ENCODE assay signal across 18 cellular contexts in the genomic region with DNA sequence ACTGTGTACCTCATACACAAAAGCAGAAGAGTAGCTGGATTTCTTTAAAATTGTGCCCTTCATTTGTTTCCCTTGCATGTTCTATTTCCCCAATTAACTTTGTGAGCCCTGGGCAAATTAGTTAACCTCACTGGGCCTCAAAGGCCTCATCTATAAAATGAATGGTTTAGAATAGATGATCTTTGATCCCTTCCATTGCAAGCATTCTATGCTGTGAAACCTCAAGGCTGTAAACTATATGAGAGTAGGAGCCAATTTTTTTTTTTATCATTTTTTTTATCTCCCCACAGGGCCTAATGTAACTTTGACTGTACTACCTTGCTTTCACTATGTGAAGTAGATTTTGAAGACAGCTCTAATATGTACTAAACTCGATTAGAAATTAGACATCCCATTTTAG.
DNase-seq lines count a peak whose midpoint lies in the region; ATAC-seq and TF ChIP-seq lines count a peak whose summit lies in the region.
"Had no signal": no experiment of that assay in that cellular context is flagged by ENCODE, and none has a peak within 500 bp of the region (broad histone marks: within the 10 kb centered on the region; RNA-seq: fewer than 3 reads in every experiment).

No MANE protein-coding gene starts in this region.

- no peak for TF ChIP-seq POLR2A in vagina (IDR thresholded peaks at IDR 0.05)

- no peaks in the 10 kb centered on the region for H4K20me1 ChIP-seq in neural progenitor cell (ENCODE audit: low read depth)

- H3K27me3 Mint-ChIP-seq in neural progenitor cell (ENCODE audit: insufficient read depth, low read depth) (no peaks in the 10 kb centered on the region), osteocyte (ENCODE audit: unreplicated experiment) (no peaks in the 10 kb centered on the region)
- H3K27me3 Mint-ChIP-seq: CD4-positive, alpha-beta memory T cell had no signal

- H3K36me3 ChIP-seq in neural progenitor cell (no peaks in the 10 kb centered on the region), trophoblast cell (ENCODE audit: control insufficient read depth in 1 of 2, insufficient read depth in 2 of 2, low read length in 2 of 2) (no peaks in the 10 kb centered on the region), vagina (no peaks in the 10 kb centered on the region)

- H3K27ac Mint-ChIP-seq in neural progenitor cell: no peak overlapping the region
- H3K27ac Mint-ChIP-seq in osteocyte (ENCODE audit: unreplicated experiment): no peak overlapping the region

- H4K12ac ChIP-seq in trophoblast cell (ENCODE audit: low read depth, low read length): no peak overlapping the region

- H3K9me3 Mint-ChIP-seq in neural progenitor cell: no peaks in the 10 kb centered on the region
- no peaks in the 10 kb centered on the region for H3K9me3 Mint-ChIP-seq in osteocyte (ENCODE audit: unreplicated experiment)

- no CpG with 5 or more reads among the region's 1 CpG for WGBS in trophoblast cell (ENCODE audit: extremely low coverage, insufficient coverage, insufficient read length)

- H3K4me3 ChIP-seq in neural progenitor cell (no peak overlapping the region), trophoblast cell (ENCODE audit: low read depth, low read length) (no peak overlapping the region), vagina (no peak overlapping the region)
- H3K4me3 ChIP-seq: A549, GM23248 had no signal

- H2BK5ac ChIP-seq in trophoblast cell (ENCODE audit: low read depth, low read length, poor library complexity): no peak overlapping the region

- H3K9me3 ChIP-seq in neural progenitor cell (ENCODE audit: low read depth) (no peaks in the 10 kb centered on the region), trophoblast cell (ENCODE audit: insufficient read depth, low read depth, low read length) (no peaks in the 10 kb centered on the region), vagina (no peaks in the 10 kb centered on the region)
- H3K9me3 ChIP-seq: A549, Caco-2 had no signal

- H4K8ac ChIP-seq in trophoblast cell (ENCODE audit: low read depth, low read length): no peak overlapping the region

- intact Hi-C loops in left colon (cut with DNase I, micrococcal nuclease) (no loop called here), vagina (cut with DNase I) (no loop called here)

- no peak overlapping the region for H3K4me3 Mint-ChIP-seq in neural progenitor cell
- no peak overlapping the region for H3K4me3 Mint-ChIP-seq in osteocyte (ENCODE audit: unreplicated experiment)
- H3K4me3 Mint-ChIP-seq: CD4-positive, alpha-beta memory T cell had no signal

- H2AFZ ChIP-seq in neural progenitor cell (replicated peaks) (no peak overlapping the region), trophoblast cell (ENCODE audit: insufficient read depth, low read length, poor library complexity) (no peak overlapping the region)
- H2AFZ ChIP-seq: GM23248 had no signal

- H3K4me2 ChIP-seq in neural progenitor cell (no peak overlapping the region), trophoblast cell (ENCODE audit: low read length) (no peak overlapping the region)
- H3K4me2 ChIP-seq: A549 had no signal

- no peak overlapping the region for H3K4ac ChIP-seq in trophoblast cell (ENCODE audit: low read depth, low read length)

- no peak overlapping the region for H3K18ac ChIP-seq in trophoblast cell (ENCODE audit: low read length)

- H3F3A ChIP-seq in neural progenitor cell (ENCODE audit: low read depth): peaks cover 8% of the 10 kb centered on the region

- H3K4me1 Mint-ChIP-seq in neural progenitor cell: peaks cover 22% of the 10 kb centered on the region
- H3K4me1 Mint-ChIP-seq in osteocyte (ENCODE audit: unreplicated experiment): no peaks in the 10 kb centered on the region
- H3K4me1 Mint-ChIP-seq: CD4-positive, alpha-beta memory T cell had no signal

- no peaks in the 10 kb centered on the region for H3K79me1 ChIP-seq in trophoblast cell (ENCODE audit: low read length)

- H3K14ac ChIP-seq in trophoblast cell (ENCODE audit: low read length): no peak overlapping the region

- DNase-seq in left colon (no peak), neural progenitor cell (ENCODE audit: low spot score) (no peak), trophoblast cell (no peak), vagina (ENCODE audit: extremely low spot score in 2 of 2) (no peak), hippocampal formation (lab: John Stamatoyannopoulos, UW) (no peak), NCI-H2107 (lab: John Stamatoyannopoulos, UW) (no peak), osteocyte (ENCODE audit: extremely low spot score, unreplicated experiment) (no peak)
- DNase-seq: 8988T; ACHN; C1 segment of cervical spinal cord; CD4-positive, alpha-beta memory T cell; DMS153; DND-41; GM23248; H7; HCEC 1CT had no signal

- H3K79me2 ChIP-seq in neural progenitor cell (ENCODE audit: low read depth) (no peaks in the 10 kb centered on the region), trophoblast cell (ENCODE audit: control insufficient read depth, insufficient read depth, low read length, poor library complexity) (no peaks in the 10 kb centered on the region)

- H3K27ac ChIP-seq in neural progenitor cell: peak overlapping the region; percentile 23
- peak overlapping the region; percentile 47 for H3K27ac ChIP-seq in trophoblast cell (ENCODE audit: low read depth, low read length)
- no peak overlapping the region for H3K27ac ChIP-seq in vagina
- H3K27ac ChIP-seq: A549, GM23248 had no signal

- peaks cover 5% of the 10 kb centered on the region for H3K36me3 Mint-ChIP-seq in neural progenitor cell
- H3K36me3 Mint-ChIP-seq in osteocyte (ENCODE audit: unreplicated experiment): no peaks in the 10 kb centered on the region
- H3K36me3 Mint-ChIP-seq: CD4-positive, alpha-beta memory T cell had no signal

- peaks cover 29% of the 10 kb centered on the region for H3K4me1 ChIP-seq in neural progenitor cell
- H3K4me1 ChIP-seq in trophoblast cell (ENCODE audit: control insufficient read depth in 1 of 2, insufficient read depth in 2 of 2, low read length in 2 of 2): peaks cover 0 to 3% of the 10 kb centered on the region in 2 experiments
- H3K4me1 ChIP-seq in vagina: no peaks in the 10 kb centered on the region
- H3K4me1 ChIP-seq: A549 had no signal

- H4K91ac ChIP-seq in trophoblast cell (ENCODE audit: low read depth, low read length): no peak overlapping the region

- ATAC-seq in left colon: peak; percentile 93
- ATAC-seq: A549 had no signal

- no peak overlapping the region for H3K23ac ChIP-seq in trophoblast cell (ENCODE audit: low read length)

- H3K9ac ChIP-seq in neural progenitor cell (no peak overlapping the region), trophoblast cell (ENCODE audit: low read length) (no peak overlapping the region)
- H3K9ac ChIP-seq: GM23248 had no signal

- no peak overlapping the region for H2AK5ac ChIP-seq in trophoblast cell (ENCODE audit: low read length)

- TF ChIP-seq CTCF in neural progenitor cell (IDR thresholded peaks at IDR 0.05): no peak
- no peak for TF ChIP-seq CTCF in vagina (IDR thresholded peaks at IDR 0.05)
- no peak for TF ChIP-seq CTCF in osteocyte (IDR thresholded peaks at IDR 0.05)

- no peak overlapping the region for H2BK12ac ChIP-seq in trophoblast cell (ENCODE audit: low read length)

- no peak overlapping the region for H2BK120ac ChIP-seq in trophoblast cell (ENCODE audit: insufficient read depth, low read length, poor library complexity)

- H3K27me3 ChIP-seq in neural progenitor cell (no peaks in the 10 kb centered on the region), trophoblast cell (ENCODE audit: insufficient read depth, low read length) (no peaks in the 10 kb centered on the region), vagina (no peaks in the 10 kb centered on the region)
